ENCODE assay signal across 14 cellular contexts in the genomic region with DNA sequence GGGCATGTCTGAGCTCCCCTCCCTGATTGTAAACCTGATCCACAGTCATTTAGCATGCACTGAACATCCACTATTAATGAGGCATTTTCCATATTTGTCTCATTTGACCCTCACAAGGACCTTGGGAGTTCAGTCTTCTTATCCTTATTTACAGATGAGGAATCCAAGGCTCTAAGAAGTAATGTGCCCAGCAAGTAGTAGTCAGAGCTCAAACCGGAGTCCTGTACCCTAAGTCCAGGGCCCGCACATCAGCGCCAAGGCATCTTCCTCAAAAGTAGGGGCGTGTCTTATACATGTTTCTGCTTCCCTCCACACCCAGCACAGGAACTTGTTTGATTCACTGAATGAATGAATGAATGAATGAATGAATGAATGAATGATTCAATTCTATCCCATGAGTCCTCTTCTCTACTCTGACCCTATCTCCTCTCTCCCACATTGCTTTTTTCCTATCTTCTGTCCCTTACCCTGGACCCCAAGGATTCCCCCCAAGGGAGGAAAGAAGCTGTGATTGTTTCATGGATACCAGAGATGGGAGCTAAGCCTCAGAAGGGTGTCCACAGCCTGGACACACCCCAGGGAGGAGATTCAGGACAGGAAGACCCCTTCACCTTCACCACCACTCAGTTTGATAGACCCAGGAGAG. TPM values are rescaled to one million over a fixed set of nuclear protein-coding genes. Genes with fewer than 3 reads are reported as not detected.
DNase-seq lines count a peak whose midpoint lies in the region; ATAC-seq, FAIRE-seq and TF ChIP-seq lines count a peak whose summit lies in the region.
"Had no signal": no experiment of that assay in that cellular context is flagged by ENCODE, and none has a peak within 500 bp of the region (broad histone marks: within the 10 kb centered on the region; RNA-seq: fewer than 3 reads in every experiment).

No MANE protein-coding gene starts in this region.

- H3K27ac ChIP-seq in ACC112 (ENCODE audit: low read depth, low read length) (peak overlapping the region; percentile 97), HUES6 (ENCODE audit: low read depth, low read length) (peak overlapping the region; percentile 67; the same call in 1 of the 2 replicates), H1 (ENCODE audit: low read depth, low read length) (peak overlapping the region; percentile 16; the same call in 1 of the 2 replicates), neural progenitor cell (no peak overlapping the region)
- H3K27ac ChIP-seq: ovary had no signal

- ATAC-seq in GM21723 (IDR thresholded peaks at IDR 0.05; ENCODE audit: unreplicated experiment): no peak
- ATAC-seq in HG03520 (IDR thresholded peaks at IDR 0.05; ENCODE audit: unreplicated experiment): no peak

- peak overlapping the region; percentile 23 for H3K27ac Mint-ChIP-seq in neural progenitor cell
- H3K27ac Mint-ChIP-seq: immature natural killer cell had no signal

- H3K27me3 ChIP-seq in ACC112 (ENCODE audit: insufficient read depth, low read length): no peaks in the 10 kb centered on the region
- no peaks in the 10 kb centered on the region for H3K27me3 ChIP-seq in HUES6 (ENCODE audit: control insufficient read depth, insufficient read depth, low read length)
- H3K27me3 ChIP-seq in H1 (replicated peaks in 1 of 4; ENCODE audit: control insufficient read depth in 3 of 4, extremely low read depth in 1 of 4, insufficient read depth in 3 of 4, low read length in 3 of 4): no peaks in the 10 kb centered on the region
- no peaks in the 10 kb centered on the region for H3K27me3 ChIP-seq in neural progenitor cell
- H3K27me3 ChIP-seq: esophagus squamous epithelium, ovary had no signal

- WGBS in H1 (ENCODE audit: extremely low coverage in 1 of 2, insufficient coverage in 1 of 2, insufficient read length in 1 of 2, insufficient replicate concordance in 2 of 2, low coverage in 1 of 2, low lambda C conversion rate in 2 of 2, missing lambda C conversion rate in 1 of 2), 2 experiments: 86% methylated on average over 4 of the region's 4 CpGs; no CpG with 5 or more reads in 1 of the 2 experiments

- no peak overlapping the region for H3K14ac ChIP-seq in H1 (ENCODE audit: insufficient read length)

- TF ChIP-seq CTCF in H1 (IDR thresholded peaks at IDR 0.05; ENCODE audit: control extremely low read depth in 1 of 3, insufficient read depth in 1 of 3, low read depth in 1 of 3, low read length in 3 of 3): no peak
- no peak for TF ChIP-seq CTCF in neural progenitor cell (IDR thresholded peaks at IDR 0.05)

- no peak overlapping the region for H4K5ac ChIP-seq in H1 (ENCODE audit: insufficient read length, low read depth, low read length)

- H3K79me1 ChIP-seq in H1 (ENCODE audit: low read depth, low read length): no peaks in the 10 kb centered on the region

- no peak overlapping the region for H3K4ac ChIP-seq in H1 (replicated peaks; ENCODE audit: insufficient read length, low read depth, low read length)

- no peak overlapping the region for H3K4me3 ChIP-seq in ACC112 (ENCODE audit: low read depth, low read length)
- H3K4me3 ChIP-seq in HUES6 (ENCODE audit: low read depth, low read length): no peak overlapping the region
- no peak overlapping the region for H3K4me3 ChIP-seq in H1 (ENCODE audit: extremely low read depth in 1 of 4, insufficient read depth in 2 of 4, low read depth in 3 of 4, low read length in 4 of 4)
- no peak overlapping the region for H3K4me3 ChIP-seq in neural progenitor cell
- H3K4me3 ChIP-seq: esophagus squamous epithelium, ovary had no signal

- FAIRE-seq in H1 (lab: Jason Lieb, UNC): no peak

- H3K79me2 ChIP-seq in ACC112 (ENCODE audit: control insufficient read depth, insufficient read depth, low read length, unreplicated experiment) (no peaks in the 10 kb centered on the region), H1 (ENCODE audit: control insufficient read depth in 1 of 2, insufficient read depth in 2 of 2, low read length in 2 of 2) (no peaks in the 10 kb centered on the region), neural progenitor cell (ENCODE audit: low read depth) (no peaks in the 10 kb centered on the region)

- TF ChIP-seq POLR2A in H1 (IDR thresholded peaks at IDR 0.05; ENCODE audit: control extremely low read depth in 1 of 2, low read depth in 2 of 2, low read length in 2 of 2): no peak

- no peaks in the 10 kb centered on the region for H3K36me3 ChIP-seq in ACC112 (ENCODE audit: insufficient read depth, low read length)
- H3K36me3 ChIP-seq in HUES6 (ENCODE audit: control insufficient read depth, insufficient read depth, low read length): no peaks in the 10 kb centered on the region
- no peaks in the 10 kb centered on the region for H3K36me3 ChIP-seq in H1 (ENCODE audit: control insufficient read depth in 2 of 4, insufficient read depth in 4 of 4, low read length in 3 of 4)
- H3K36me3 ChIP-seq in neural progenitor cell: no peaks in the 10 kb centered on the region
- H3K36me3 ChIP-seq: esophagus squamous epithelium, ovary had no signal

- no peak overlapping the region for H3K4me3 Mint-ChIP-seq in neural progenitor cell
- H3K4me3 Mint-ChIP-seq: immature natural killer cell had no signal

- no peak for DNase-seq in H1 (ENCODE audit: low read depth in 1 of 2, low spot score in 2 of 2)
- DNase-seq in neural progenitor cell (ENCODE audit: low spot score): no peak
- no peak for DNase-seq in NCI-H748 treated with DMSO at 0.1 percent for 48 hours (lab: John Stamatoyannopoulos, UW)
- DNase-seq in anterior cingulate cortex (lab: John Stamatoyannopoulos, UW): no peak
- DNase-seq: C1 segment of cervical spinal cord, esophagus squamous epithelium, immature natural killer cell, NCI-H1930 had no signal

- H3K23me2 ChIP-seq in H1 (ENCODE audit: low read depth, low read length): 0 out of 2 replicates have a peak, but pooled peaks cover 2% of the 10 kb centered on the region

- H3K4me2 ChIP-seq in H1 (ENCODE audit: insufficient read depth in 1 of 2, low read depth in 2 of 2, low read length in 2 of 2): 0 out of 4 replicates have a peak overlapping the region, but pooled peaks of 1 of the 2 experiments have one; percentile 1
- H3K4me2 ChIP-seq in neural progenitor cell: peak overlapping the region; percentile 33

- H3K27me3 Mint-ChIP-seq in neural progenitor cell (ENCODE audit: insufficient read depth, low read depth): peaks cover 11% of the 10 kb centered on the region

- no peak overlapping the region for H3K23ac ChIP-seq in H1 (ENCODE audit: insufficient read length)

- H3K9ac ChIP-seq in HUES6 (ENCODE audit: low read length) (peak overlapping the region; percentile 57), H1 (replicated peaks in 1 of 4; ENCODE audit: extremely low read depth in 1 of 4, low read depth in 3 of 4, low read length in 3 of 4) (no peak overlapping the region), neural progenitor cell (no peak overlapping the region)

- H3K9me3 ChIP-seq in HUES6 (ENCODE audit: control insufficient read depth, insufficient read depth, low read depth, low read length) (no peaks in the 10 kb centered on the region), H1 (ENCODE audit: insufficient read depth in 2 of 2, low read depth in 1 of 2, low read length in 1 of 2) (no peaks in the 10 kb centered on the region), neural progenitor cell (ENCODE audit: low read depth) (no peaks in the 10 kb centered on the region)
- H3K9me3 ChIP-seq: esophagus squamous epithelium, ovary had no signal

- no peak for TF ChIP-seq EP300 in H1 (IDR thresholded peaks at IDR 0.05; ENCODE audit: borderline replicate concordance in 1 of 2, low read depth in 2 of 2, low read length in 2 of 2)

- POLR2A ChIA-PET in H1 (lab: Charles Lee; ENCODE audit: partially characterized antibody): interaction anchor here (0.7 to 8.4 kb wide), 14 partner anchors 9 to 80 kb away, joined by 3 to 75 read pairs (median 4); a partner anchor contains a TSS

- peak overlapping the region; percentile 28; the same call in 1 of the 2 replicates for H2BK5ac ChIP-seq in H1 (ENCODE audit: low read depth, low read length)

- H2BK15ac ChIP-seq in H1 (ENCODE audit: low read length): peak overlapping the region; percentile 72; the same call in 1 of the 2 replicates

- H3K18ac ChIP-seq in H1 (ENCODE audit: extremely low read depth, low read length): no peak overlapping the region

- no peak overlapping the region for H2BK120ac ChIP-seq in H1 (replicated peaks; ENCODE audit: low read depth, low read length)

- H2AFZ ChIP-seq in ACC112 (ENCODE audit: low read length, unreplicated experiment) (no peak overlapping the region), H1 (ENCODE audit: low read length) (no peak overlapping the region), neural progenitor cell (replicated peaks) (no peak overlapping the region)

- H2AK5ac ChIP-seq in H1 (ENCODE audit: low read depth, low read length): 0 out of 2 replicates have a peak overlapping the region, but pooled peaks have one; percentile 65

- CTCF ChIA-PET in H1 (lab: Charles Lee; ENCODE audit: partially characterized antibody): interaction anchor here (0.7 to 13.8 kb wide), 18 partner anchors 9 to 599 kb away, joined by 3 to 197 read pairs (median 5); a partner anchor contains a TSS

- H2BK12ac ChIP-seq in H1 (ENCODE audit: low read depth, low read length): peak overlapping the region; percentile 82; the same call in 1 of the 2 replicates

- no peaks in the 10 kb centered on the region for H3K36me3 Mint-ChIP-seq in neural progenitor cell

- peak overlapping the region; percentile 80; the same call in 1 of the 2 replicates for H2BK20ac ChIP-seq in H1 (ENCODE audit: low read length)

- no peaks in the 10 kb centered on the region for H3K9me3 Mint-ChIP-seq in neural progenitor cell
- H3K9me3 Mint-ChIP-seq: immature natural killer cell had no signal

- no peaks in the 10 kb centered on the region for H4K20me1 ChIP-seq in H1 (replicated peaks in 1 of 2; ENCODE audit: control insufficient read depth in 1 of 2, insufficient read depth in 2 of 2, low read length in 2 of 2)
- H4K20me1 ChIP-seq in neural progenitor cell (ENCODE audit: low read depth): no peaks in the 10 kb centered on the region

- H3K56ac ChIP-seq in H1 (replicated peaks; ENCODE audit: insufficient read length, low read depth, low read length): no peak overlapping the region

- no peak overlapping the region for H4K8ac ChIP-seq in H1 (ENCODE audit: extremely low read depth, insufficient read depth, low read length)

- H3K4me1 ChIP-seq in ACC112 (ENCODE audit: control insufficient read depth, insufficient read depth, low read length, unreplicated experiment): peaks cover 43% of the 10 kb centered on the region
- H3K4me1 ChIP-seq in HUES6 (ENCODE audit: control insufficient read depth, insufficient read depth, low read length): peaks cover 45% of the 10 kb centered on the region
- peaks cover 0 to 21% (median 9%) of the 10 kb centered on the region in 4 experiments; a peak in 6 of 7 replicates for H3K4me1 ChIP-seq in H1 (replicated peaks in 1 of 4; ENCODE audit: control insufficient read depth in 3 of 4, insufficient read depth in 4 of 4, low read length in 3 of 4)
- peaks cover 19% of the 10 kb centered on the region for H3K4me1 ChIP-seq in neural progenitor cell

- no peak overlapping the region for H4K91ac ChIP-seq in H1 (replicated peaks; ENCODE audit: insufficient read length, low read length)

- H3K4me1 Mint-ChIP-seq in neural progenitor cell: peaks cover 20% of the 10 kb centered on the region
- H3K4me1 Mint-ChIP-seq: immature natural killer cell had no signal

- no peak for TF ChIP-seq RAD21 in H1 (IDR thresholded peaks at IDR 0.05 in 1 of 2, conservative IDR thresholded peaks at IDR 0.05 in 1 of 2; ENCODE audit: low read depth in 2 of 2, low read length in 2 of 2)

- peaks cover 4% of the 10 kb centered on the region for H3F3A ChIP-seq in neural progenitor cell (ENCODE audit: low read depth)

RNA-seq across cellular contexts. Expression of a gene that starts 21.8 kb away (rescaled TPM):
- total RNA-seq in H1 (2021; fragmentation: NEBNext Ultra II Directional; extraction: Animal tissue kit (Norgen Biotek cat#: 25700)): 283 and 290 TPM in 2 replicates
- polyA plus RNA-seq in H1 (2011; rRNA removed): 280 and 311 TPM in 2 replicates
- 279 TPM for polyA plus RNA-seq in H1 (2011; cell fraction: cytosol; rRNA removed)
- polyA plus RNA-seq in H1 (2011; cell fraction: nucleus; rRNA removed): 247 TPM
- polyA plus RNA-seq in H1 (2012, experiment 1 of 2): 299 to 366 TPM (median 352 TPM) in 4 replicates
- 463 TPM for polyA plus RNA-seq in H1 (2012, experiment 2 of 2)
- 311 TPM for polyA plus RNA-seq in H1 (2013, experiment 1 of 2)
- 291 TPM for polyA plus RNA-seq in H1 (2013, experiment 2 of 2)
- polyA minus RNA-seq in H1 (2011; rRNA and poly(A)+ RNA removed): 235 and 239 TPM in 2 replicates
- 185 TPM for polyA minus RNA-seq in H1 (2011; cell fraction: cytosol; rRNA and poly(A)+ RNA removed)
- polyA minus RNA-seq in H1 (2011; cell fraction: nucleus; rRNA and poly(A)+ RNA removed): 128 TPM
- 168 and 184 TPM in 2 replicates for total RNA-seq in neural progenitor cell (ENCODE audit: low replicate concordance)
- polyA plus RNA-seq: immature natural killer cell had no signal

RNA-seq across cellular contexts. Expression of a gene that starts 22.2 kb away (rescaled TPM):
- total RNA-seq in H1 (2021; fragmentation: NEBNext Ultra II Directional; extraction: Animal tissue kit (Norgen Biotek cat#: 25700)): 375 and 391 TPM in 2 replicates
- polyA plus RNA-seq in H1 (2011; rRNA removed): 236 and 263 TPM in 2 replicates
- polyA plus RNA-seq in H1 (2011; cell fraction: cytosol; rRNA removed): 320 TPM
- polyA plus RNA-seq in H1 (2011; cell fraction: nucleus; rRNA removed): 356 TPM
- 381 to 481 TPM (median 444 TPM) in 4 replicates for polyA plus RNA-seq in H1 (2012, experiment 1 of 2)
- polyA plus RNA-seq in H1 (2012, experiment 2 of 2): 459 TPM
- 314 TPM for polyA plus RNA-seq in H1 (2013, experiment 1 of 2)
- 311 TPM for polyA plus RNA-seq in H1 (2013, experiment 2 of 2)
- polyA minus RNA-seq in H1 (2011; rRNA and poly(A)+ RNA removed): 184 and 221 TPM in 2 replicates
- polyA minus RNA-seq in H1 (2011; cell fraction: cytosol; rRNA and poly(A)+ RNA removed): 173 TPM
- 115 TPM for polyA minus RNA-seq in H1 (2011; cell fraction: nucleus; rRNA and poly(A)+ RNA removed)
- total RNA-seq in neural progenitor cell (ENCODE audit: low replicate concordance): 69.3 and 100 TPM in 2 replicates
- total RNA-seq: OCI-LY7 had no signal
